Comparison of ENCODE assay signal across 9 cellular contexts in the genomic region with DNA sequence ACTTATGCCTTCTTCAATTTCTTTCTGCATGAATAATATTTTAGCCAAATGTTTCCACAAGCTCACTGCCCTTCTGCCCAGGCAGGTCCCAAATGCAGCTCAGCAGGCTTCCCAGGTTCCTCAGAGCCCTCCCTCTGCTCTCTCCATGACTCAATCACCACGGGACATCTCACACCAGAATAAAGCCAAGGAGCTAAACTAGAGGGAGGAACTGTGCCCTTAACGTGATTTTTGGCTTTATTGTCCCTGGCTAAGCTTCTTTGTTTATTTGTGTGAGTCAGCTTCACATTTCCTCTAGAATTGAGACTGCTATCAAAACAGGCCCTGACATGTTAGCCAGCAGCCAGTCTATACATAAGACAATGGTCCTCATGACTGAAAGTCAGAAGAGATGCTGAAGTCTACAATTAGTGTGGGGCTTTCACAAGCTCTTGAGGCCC.
DNase-seq lines count a peak whose midpoint lies in the region; ATAC-seq and TF ChIP-seq lines count a peak whose summit lies in the region.
"Had no signal": no experiment of that assay in that cellular context is flagged by ENCODE, and none has a peak within 500 bp of the region (broad histone marks: within the 10 kb centered on the region; RNA-seq: fewer than 3 reads in every experiment).

No MANE protein-coding gene starts in this region.

- H3K27me3 ChIP-seq in PC-3 (ENCODE audit: low read length): no peaks in the 10 kb centered on the region

- H3F3A ChIP-seq in PC-3 (ENCODE audit: low read length, unreplicated experiment): peaks cover 3% of the 10 kb centered on the region

- intact Hi-C loops in PC-3 (cut with micrococcal nuclease): loop anchor here (2.0 kb wide), 1 partner anchor 19 kb away; no protein-coding TSS in a partner anchor

- POLR2A ChIA-PET in PC-3 (lab: Charles Lee; ENCODE audit: unreplicated experiment): interaction anchor here (0.5 kb wide), 1 partner anchor 14 kb away, joined by 3 read pairs; no protein-coding TSS in a partner anchor

- H3K4me3 ChIP-seq in PC-3 (ENCODE audit: low read length): no peak overlapping the region

- H3K36me3 ChIP-seq in PC-3 (ENCODE audit: low read depth, low read length): no peaks in the 10 kb centered on the region

- no peak for TF ChIP-seq CTCF in PC-3 (conservative IDR thresholded peaks at IDR 0.05; ENCODE audit: low read depth, low read length)

- DNase-seq in DMS79 treated with DMSO at 0.1 percent for 48 hours (lab: John Stamatoyannopoulos, UW): peak; percentile 36
- DNase-seq in PC-3: peak; percentile 92
- peak; percentile 47 for DNase-seq in kidney glomerular epithelial cell (lab: John Stamatoyannopoulos, UW)
- DNase-seq in NK-92 treated with Interleukin-12 subunit alpha and Interleukin-12 subunit beta, amount 100 ng/mL, for 24 hours (lab: John Stamatoyannopoulos, UW): no peak
- DNase-seq in DMS 273 (lab: John Stamatoyannopoulos, UW; ENCODE audit: unreplicated experiment): no peak
- DNase-seq in cerebellar nuclear complex (lab: John Stamatoyannopoulos, UW): no peak
- DNase-seq: retina had no signal

- peak overlapping the region; percentile 52 for H3K27ac ChIP-seq in PC-3 (ENCODE audit: low read length)

- H3K4me2 ChIP-seq in PC-3 (ENCODE audit: low read length): peak overlapping the region; percentile 5; the same call in 1 of the 2 replicates

- no peaks in the 10 kb centered on the region for H4K20me1 ChIP-seq in PC-3 (ENCODE audit: low read length)

- H2AFZ ChIP-seq in PC-3 (ENCODE audit: low read length): no peak overlapping the region

- H3K4me1 ChIP-seq in PC-3 (ENCODE audit: insufficient read depth, low read length): peaks cover 30% of the 10 kb centered on the region

- peak; percentile 52 for ATAC-seq in HG02571 (IDR thresholded peaks at IDR 0.05; ENCODE audit: unreplicated experiment)
- peak; percentile 96 for ATAC-seq in PC-3
- no peak for ATAC-seq in HG03159 (IDR thresholded peaks at IDR 0.05; ENCODE audit: unreplicated experiment)

- H3K9ac ChIP-seq in PC-3 (ENCODE audit: low read length): no peak overlapping the region

- no peaks in the 10 kb centered on the region for H3K79me2 ChIP-seq in PC-3 (ENCODE audit: low read length)

- no peaks in the 10 kb centered on the region for H3K9me3 ChIP-seq in PC-3 (ENCODE audit: low read length)

- CTCF ChIA-PET in PC-3 (lab: Charles Lee): interaction anchor here (0.5 kb wide), 1 partner anchor 383 kb away, joined by 3 read pairs; no protein-coding TSS in a partner anchor

- BruUV-seq in PC-3 (replicated peaks; lab: Mats Ljungman, UMichigan): no TSS peak

- H3K9me2 ChIP-seq in PC-3 (replicated peaks; ENCODE audit: low read length): no peaks in the 10 kb centered on the region

Comparison
In these comparisons a context has a peak if more than half of its experiments do, and no peak if none do; other contexts are left out.
1. DNase-seq: peak in DMS79 treated with DMSO at 0.1 percent for 48 hours (single experiment), PC-3 (single experiment) and kidney glomerular epithelial cell (single experiment); none in NK-92 treated with Interleukin-12 subunit alpha and Interleukin-12 subunit beta, amount 100 ng/mL, for 24 hours (single experiment), DMS 273 (single experiment) and cerebellar nuclear complex (0 of 2).